Comparison of ENCODE assay signal across 23 cellular contexts in genomic region chr1:31415658-31416057, GRCh38. TPM values are rescaled to one million over a fixed set of nuclear protein-coding genes. Genes with fewer than 3 reads are reported as not detected.
DNase-seq lines count a peak whose midpoint lies in the region; ATAC-seq and TF ChIP-seq lines count a peak whose summit lies in the region.
"Had no signal": no experiment of that assay in that cellular context is flagged by ENCODE, and none has a peak within 500 bp of the region (broad histone marks: within the 10 kb centered on the region; RNA-seq: fewer than 3 reads in every experiment).

No MANE protein-coding gene starts in this region.

- no peaks in the 10 kb centered on the region for H3K9me3 ChIP-seq in fibroblast of lung (ENCODE audit: control insufficient read depth, insufficient read depth, low read depth, low read length)
- H3K9me3 ChIP-seq: Caco-2, neutrophil had no signal

- in situ Hi-C loops in GM13976 (cut with MboI; ENCODE audit: low sequenced_read_pairs, unreplicated experiment), result no loop called here

- POLR2A ChIA-PET in WTC11 (lab: Charles Lee), result no interaction called here

- no peak for ATAC-seq in WTC11
- ATAC-seq: stimulated activated naive CD8-positive, alpha-beta T cell treated with anti-CD3 and anti-CD28 coated beads, Interleukin-15, amount 100 ng/mL, for 72 hours had no signal

- H3K27ac ChIP-seq in C4-2B (peak overlapping the region; percentile 32), fibroblast of lung (ENCODE audit: insufficient read depth, low read length) (no peak overlapping the region)
- H3K27ac ChIP-seq: neutrophil had no signal

- H3K4me3 Mint-ChIP-seq in WTC11 (peak overlapping the region; percentile 8), nephron progenitor cell (peak overlapping the region; percentile 20)
- H3K4me3 Mint-ChIP-seq: activated naive CD4-positive, alpha-beta T cell treated with anti-CD3 and anti-CD28 coated beads, Interleukin-2, amount 50 U/mL, for 24 hours; stimulated activated naive CD8-positive, alpha-beta T cell treated with anti-CD3 and anti-CD28 coated beads, Interleukin-15, amount 100 ng/mL, for 72 hours had no signal

- peak overlapping the region; percentile 92 for H3K4me2 ChIP-seq in fibroblast of lung (ENCODE audit: extremely low read depth, insufficient read depth, low read length)

- H3K4me1 Mint-ChIP-seq in WTC11 (peaks cover 39% of the 10 kb centered on the region), nephron progenitor cell (peaks cover 28% of the 10 kb centered on the region)

- H3K27ac Mint-ChIP-seq in WTC11 (no peak overlapping the region), nephron progenitor cell (no peak overlapping the region)
- H3K27ac Mint-ChIP-seq: activated naive CD4-positive, alpha-beta T cell treated with anti-CD3 and anti-CD28 coated beads, Interleukin-2, amount 50 U/mL, for 24 hours; stimulated activated naive CD8-positive, alpha-beta T cell treated with anti-CD3 and anti-CD28 coated beads, Interleukin-15, amount 100 ng/mL, for 72 hours had no signal

- DNase-seq in WTC11 (ENCODE audit: low spot score), result no peak
- no peak for DNase-seq in fibroblast of lung (ENCODE audit: low read depth in 2 of 2)
- no peak for DNase-seq in nephron progenitor cell
- no peak for DNase-seq in stimulated activated CD4-positive, alpha-beta T cell treated with anti-CD3 and anti-CD28 coated beads, Interleukin-2, amount 100 ng/mL, for 24 hours
- no peak for DNase-seq in GM13976 (ENCODE audit: low spot score)
- DNase-seq in DMS53 treated with DMSO at 0.1 percent for 48 hours (lab: John Stamatoyannopoulos, UW; ENCODE audit: unreplicated experiment), result no peak
- no peak for DNase-seq in HT-29 (ENCODE audit: low spot score)
- DNase-seq: activated CD4-positive, alpha-beta T cell treated with anti-CD3 and anti-CD28 coated beads for 1 hour; Caco-2; erythroblast; foreskin melanocyte; NCI-H1105; NCI-H2081; NCI-H345; NCI-H82; retina; SHP77 treated with DMSO at 0.1 percent for 48 hours; stimulated activated naive CD8-positive, alpha-beta T cell treated with anti-CD3 and anti-CD28 coated beads, Interleukin-15, amount 100 ng/mL, for 72 hours had no signal

- peaks cover 55% of the 10 kb centered on the region for H3K79me2 ChIP-seq in fibroblast of lung (ENCODE audit: control insufficient read depth, insufficient read depth, low read length)

- peaks cover 5% of the 10 kb centered on the region for H3K36me3 ChIP-seq in fibroblast of lung (ENCODE audit: control insufficient read depth, insufficient read depth, low read length)
- H3K36me3 ChIP-seq: neutrophil had no signal

- H3K27me3 ChIP-seq in fibroblast of lung (ENCODE audit: control insufficient read depth, insufficient read depth, low read length), result no peaks in the 10 kb centered on the region

- no peak overlapping the region for H3K4me3 ChIP-seq in fibroblast of lung (replicated peaks in 1 of 4; ENCODE audit: control extremely low read depth in 1 of 4, insufficient read depth in 1 of 4, low read depth in 3 of 4, low read length in 4 of 4)

- no peaks in the 10 kb centered on the region for H3K36me3 Mint-ChIP-seq in WTC11
- H3K36me3 Mint-ChIP-seq in nephron progenitor cell (ENCODE audit: low read depth), result no peaks in the 10 kb centered on the region
- H3K36me3 Mint-ChIP-seq: activated naive CD4-positive, alpha-beta T cell treated with anti-CD3 and anti-CD28 coated beads, Interleukin-2, amount 50 U/mL, for 24 hours had no signal

- no peaks in the 10 kb centered on the region for H4K20me1 ChIP-seq in fibroblast of lung (ENCODE audit: control insufficient read depth, extremely low read depth, insufficient read depth, low read length)

- TF ChIP-seq CTCF in C4-2B (conservative IDR thresholded peaks at IDR 0.05) (no peak), WTC11 (IDR thresholded peaks at IDR 0.05) (no peak), fibroblast of lung (conservative IDR thresholded peaks at IDR 0.05 in 1 of 2, IDR thresholded peaks at IDR 0.05 in 1 of 2; ENCODE audit: low read depth in 1 of 2, low read length in 2 of 2) (no peak), nephron progenitor cell (IDR thresholded peaks at IDR 0.05) (no peak), GM13976 (IDR thresholded peaks at IDR 0.05; ENCODE audit: borderline replicate concordance, control extremely low read depth, extremely low read depth, insufficient read depth, missing control alignments) (no peak)

- no peaks in the 10 kb centered on the region for H3K9me3 Mint-ChIP-seq in WTC11
- no peaks in the 10 kb centered on the region for H3K9me3 Mint-ChIP-seq in nephron progenitor cell
- H3K9me3 Mint-ChIP-seq: activated naive CD4-positive, alpha-beta T cell treated with anti-CD3 and anti-CD28 coated beads, Interleukin-2, amount 50 U/mL, for 24 hours; stimulated activated naive CD8-positive, alpha-beta T cell treated with anti-CD3 and anti-CD28 coated beads, Interleukin-15, amount 100 ng/mL, for 72 hours had no signal

- CTCF ChIA-PET in WTC11 (lab: Charles Lee), result interaction anchor here (9.0 kb wide), 1 partner anchor 20 kb away, joined by 225 read pairs; no protein-coding TSS in a partner anchor

- no peak overlapping the region for H3K9ac ChIP-seq in fibroblast of lung (ENCODE audit: insufficient read depth, low read length)

- no peak overlapping the region for H2AFZ ChIP-seq in fibroblast of lung (ENCODE audit: low read length)

- H3K27me3 Mint-ChIP-seq in WTC11 (ENCODE audit: low read depth) (peaks cover 16% of the 10 kb centered on the region), nephron progenitor cell (ENCODE audit: low read depth, poor library complexity) (peaks cover 39% of the 10 kb centered on the region)

- H3K4me1 ChIP-seq in fibroblast of lung (ENCODE audit: control insufficient read depth, extremely low read depth, insufficient read depth, low read length), result peaks cover 15% of the 10 kb centered on the region

TF ChIP-seq in WTC11, 78 proteins besides CTCF, POLR2A, EP300 and RAD21 (continues in another document):
- TF ChIP-seq ERG (CRISPR knock-in tag; IDR thresholded peaks at IDR 0.05) (no peak), ZMAT4 (CRISPR knock-in tag; IDR thresholded peaks at IDR 0.05) (no peak), CBFB (CRISPR knock-in tag; IDR thresholded peaks at IDR 0.05; ENCODE audit: low read depth) (no peak)
- TF ChIP-seq, protein P1, sequence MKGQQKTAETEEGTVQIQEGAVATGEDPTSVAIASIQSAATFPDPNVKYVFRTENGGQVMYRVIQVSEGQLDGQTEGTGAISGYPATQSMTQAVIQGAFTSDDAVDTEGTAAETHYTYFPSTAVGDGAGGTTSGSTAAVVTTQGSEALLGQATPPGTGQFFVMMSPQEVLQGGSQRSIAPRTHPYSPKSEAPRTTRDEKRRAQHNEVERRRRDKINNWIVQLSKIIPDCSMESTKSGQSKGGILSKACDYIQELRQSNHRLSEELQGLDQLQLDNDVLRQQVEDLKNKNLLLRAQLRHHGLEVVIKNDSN (CRISPR knock-in tag; IDR thresholded peaks at IDR 0.05), result no peak

RNA-seq across cellular contexts. Expression of gene SERINC2, which starts 2.6 kb away (rescaled TPM):
- total RNA-seq in WTC11 (2021) (26.0 to 27.8 TPM (median 27.6 TPM) in 3 replicates), fibroblast of lung (6.7 and 28.4 TPM in 2 replicates)
- polyA plus RNA-seq in fibroblast of lung, result 104 and 229 TPM in 2 replicates
- 156 and 349 TPM in 2 replicates for polyA plus RNA-seq in fibroblast of lung (2012)
- polyA minus RNA-seq in fibroblast of lung (ENCODE audit: low replicate concordance), result 329 and 427 TPM in 2 replicates
- total RNA-seq in HT-29 (2014; rRNA removed; shearing (Covaris generic)), result 75.9 and 80.4 TPM in 2 replicates

RNA-seq across cellular contexts. Expression of gene FABP3, which starts 42.8 kb away (rescaled TPM):
- total RNA-seq in WTC11 (2021) (18.0 to 25.0 TPM (median 19.0 TPM) in 3 replicates), fibroblast of lung (116 and 554 TPM in 2 replicates)
- polyA plus RNA-seq in fibroblast of lung, result 275 and 664 TPM in 2 replicates
- 179 and 377 TPM in 2 replicates for polyA plus RNA-seq in fibroblast of lung (2012)
- polyA minus RNA-seq in fibroblast of lung (ENCODE audit: low replicate concordance), result 81.9 and 185 TPM in 2 replicates
- total RNA-seq in HT-29 (2014; rRNA removed; shearing (Covaris generic)), result not detected in 2 replicates
- total RNA-seq: activated CD8-positive, alpha-beta memory T cell treated with anti-CD3 and anti-CD28 coated beads for 36 hours; OCI-LY7 had no signal

Comparison
In these comparisons a context has a peak if more than half of its experiments do, and no peak if none do; other contexts are left out.
1. RNA of gene FABP3, which starts 42.8 kb away (total RNA-seq): 116 to 554 TPM in fibroblast of lung and 18.0 to 25.0 TPM in WTC11; not detected in HT-29; every median in the first group is over 10 times any median in the second.